In the genomic region with DNA sequence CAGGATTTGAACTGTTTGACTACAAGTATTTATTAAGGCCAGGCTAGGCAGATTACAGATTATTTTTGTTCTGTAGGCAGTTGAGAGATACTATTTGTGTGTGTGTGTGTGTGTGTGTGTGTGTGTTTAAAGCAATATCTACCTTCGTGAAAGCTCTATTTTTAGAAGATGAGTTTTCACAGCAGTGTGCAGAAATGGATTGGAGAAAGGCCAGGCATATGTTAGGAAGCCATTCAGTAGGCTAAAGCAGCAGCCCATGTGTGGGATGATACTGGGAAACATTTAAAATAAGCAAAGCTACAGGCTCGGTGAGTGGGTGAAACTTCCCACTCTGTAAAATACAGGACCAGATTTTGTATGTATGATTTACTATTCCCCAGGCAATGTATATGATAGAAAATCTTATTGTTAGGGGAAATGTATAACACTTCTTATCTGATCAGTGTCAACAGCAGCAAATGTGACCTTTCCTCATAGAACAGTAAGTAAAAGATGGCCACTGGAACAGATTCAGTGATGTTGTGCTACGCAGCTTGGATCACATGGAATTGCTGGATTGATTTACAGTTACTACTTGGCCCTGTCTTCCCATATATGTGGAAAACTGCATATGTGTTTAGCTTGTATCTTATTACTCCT, we compare ENCODE assay signal across 16 cellular contexts.
A peak's percentile ranks its signal among the peaks of the same experiment; 100 is the strongest.
DNase-seq lines count a peak whose midpoint lies in the region; TF ChIP-seq lines count a peak whose summit lies in the region.
"Had no signal": no experiment of that assay in that cellular context is flagged by ENCODE, and none has a peak within 500 bp of the region (broad histone marks: within the 10 kb centered on the region; RNA-seq: fewer than 3 reads in every experiment).

No MANE protein-coding gene starts in this region.

- no peak overlapping the region for H3K4me3 Mint-ChIP-seq in nephron progenitor cell

- WGBS in prostate gland: 56% methylated on average over 3 of the region's 3 CpGs
- WGBS in spleen, 5 donors: 56 to 76% (median 65%) methylated on average over 3 of the region's 3 CpGs

- H3K36me3 ChIP-seq in prostate gland: no peaks in the 10 kb centered on the region
- H3K36me3 ChIP-seq in spleen: no peaks in the 10 kb centered on the region

- DNase-seq in NCI-H1694 treated with DMSO at 0.1 percent for 48 hours (lab: John Stamatoyannopoulos, UW): peak; percentile 3
- no peak for DNase-seq in NCI-H1694 (lab: John Stamatoyannopoulos, UW)
- DNase-seq in LHCN-M2 (ENCODE audit: low read depth): peak; percentile 46
- DNase-seq in cerebellar cortex (ENCODE audit: low spot score): peak; percentile 49
- no peak for DNase-seq in nephron progenitor cell
- no peak for DNase-seq in prostate gland (ENCODE audit: low spot score)
- DNase-seq in NCI-H2227 (lab: John Stamatoyannopoulos, UW; ENCODE audit: unreplicated experiment): no peak
- no peak for DNase-seq in spleen
- DNase-seq: 8988T, COR-L47, DMS53, MV-4-11, NCI-H1436, NCI-H226, PC-9, SHP77 had no signal

- H3K9me3 ChIP-seq in prostate gland (no peaks in the 10 kb centered on the region), spleen (no peaks in the 10 kb centered on the region)

- peak overlapping the region; percentile 72 for H3K27ac Mint-ChIP-seq in nephron progenitor cell

- H3K27ac ChIP-seq in prostate gland (no peak overlapping the region), spleen (no peak overlapping the region)
- H3K27ac ChIP-seq: PC-9 had no signal

- H3K4me3 ChIP-seq in prostate gland (no peak overlapping the region), spleen (no peak overlapping the region)
- H3K4me3 ChIP-seq: PC-9 had no signal

- no peaks in the 10 kb centered on the region for H3K27me3 Mint-ChIP-seq in nephron progenitor cell (ENCODE audit: low read depth, poor library complexity)

- no peak for TF ChIP-seq POLR2A in prostate gland (IDR thresholded peaks at IDR 0.05)
- no peak for TF ChIP-seq POLR2A in spleen (IDR thresholded peaks at IDR 0.05)

- no peaks in the 10 kb centered on the region for H3K36me3 Mint-ChIP-seq in nephron progenitor cell (ENCODE audit: low read depth)

- H3K4me1 ChIP-seq in prostate gland (replicated peaks) (no peaks in the 10 kb centered on the region), spleen (no peaks in the 10 kb centered on the region)

- peaks cover 21% of the 10 kb centered on the region for H3K4me1 Mint-ChIP-seq in nephron progenitor cell

- TF ChIP-seq CTCF in nephron progenitor cell (IDR thresholded peaks at IDR 0.05) (no peak), prostate gland (IDR thresholded peaks at IDR 0.05) (no peak), spleen (IDR thresholded peaks at IDR 0.05 in 8 of 11, conservative IDR thresholded peaks at IDR 0.05 in 3 of 11) (no peak)

- H3K9me3 Mint-ChIP-seq in nephron progenitor cell: no peaks in the 10 kb centered on the region

- H3K27me3 ChIP-seq in prostate gland (replicated peaks; ENCODE audit: insufficient read depth): no peaks in the 10 kb centered on the region
- H3K27me3 ChIP-seq in spleen (replicated peaks in 1 of 7): no peaks in the 10 kb centered on the region

- intact Hi-C loops in prostate gland (cut with DNase I) (no loop called here), spleen (cut with DNase I; ENCODE audit: low total_unique reads) (no loop called here)

Comparison
In these comparisons a context has a peak if more than half of its experiments do, and no peak if none do; other contexts are left out.
1. DNase-seq: peak in NCI-H1694 treated with DMSO at 0.1 percent for 48 hours (single experiment), LHCN-M2 (single experiment) and cerebellar cortex (single experiment); none in NCI-H1694 (single experiment), nephron progenitor cell (single experiment), prostate gland (single experiment), NCI-H2227 (single experiment) and spleen (single experiment).